8 cellular contexts compared by ENCODE assay signal in genomic region chr1:230068952-230069684, GRCh38. TPM values are rescaled to one million over a fixed set of nuclear protein-coding genes. Genes with fewer than 3 reads are reported as not detected.
DNase-seq lines count a peak whose midpoint lies in the region; ATAC-seq and TF ChIP-seq lines count a peak whose summit lies in the region.

No MANE protein-coding gene starts in this region.

- peaks cover 3% of the 10 kb centered on the region for H3K27me3 Mint-ChIP-seq in IgD-negative memory B cell
- no peaks in the 10 kb centered on the region for H3K27me3 Mint-ChIP-seq in activated T-helper 1 cell treated with anti-CD3 and anti-CD28 coated beads, Interleukin-12 subunit alpha, Interleukin-12 subunit beta, Interleukin-2, Interleukin-4 antibody, amounts not matched to agents 30 ng/mL and 10 ng/mL and 1 ng/mL, durations not matched to agents 14 hours and 24 hours and 36 hours (ENCODE audit: insufficient read depth)

- no peaks in the 10 kb centered on the region for H3K36me3 ChIP-seq in iPS-18a (ENCODE audit: control insufficient read depth, low read depth, low read length)
- H3K36me3 ChIP-seq in stomach = no peaks in the 10 kb centered on the region

- H3K4me3 ChIP-seq in iPS-18a (ENCODE audit: low read length) (peak overlapping the region; percentile 77), stomach (peak overlapping the region; percentile 82 to 97 (median 95))

- TF ChIP-seq EP300 in stomach (IDR thresholded peaks at IDR 0.05) = no peak

- H3K4me1 Mint-ChIP-seq in IgD-negative memory B cell = peaks cover 19 to 28% (median 26%) of the 10 kb centered on the region in 3 donors
- peaks cover 64% of the 10 kb centered on the region for H3K4me1 Mint-ChIP-seq in activated T-helper 1 cell treated with anti-CD3 and anti-CD28 coated beads, Interleukin-12 subunit alpha, Interleukin-12 subunit beta, Interleukin-2, Interleukin-4 antibody, amounts not matched to agents 30 ng/mL and 10 ng/mL and 1 ng/mL, durations not matched to agents 14 hours and 24 hours and 36 hours (ENCODE audit: low read depth)

- peaks cover 28% of the 10 kb centered on the region for H3K27me3 ChIP-seq in iPS-18a (ENCODE audit: control insufficient read depth, insufficient read depth, low read length)
- H3K27me3 ChIP-seq in stomach = no peaks in the 10 kb centered on the region

- intact Hi-C loops in activated T-helper 1 cell treated with anti-CD3 and anti-CD28 coated beads, Interleukin-12 subunit alpha, Interleukin-12 subunit beta, Interleukin-2, Interleukin-4 antibody, amounts not matched to agents 30 ng/mL and 10 ng/mL and 1 ng/mL, durations not matched to agents 14 hours and 24 hours and 36 hours (cut with micrococcal nuclease) = loop anchor here (1.0 to 10.0 kb wide), 5 partner anchors 15 to 1176 kb away; partner anchors contain the start of gene GNPAT
- intact Hi-C loops in stomach (cut with DNase I; ENCODE audit: low total_unique reads) = no loop called here

- DNase-seq in EH (ENCODE audit: low read depth) = peak; percentile 37
- no peak for DNase-seq in activated T-helper 1 cell treated with anti-CD3 and anti-CD28 coated beads, Interleukin-12 subunit alpha, Interleukin-12 subunit beta, Interleukin-2, Interleukin-4 antibody, amounts not matched to agents 30 ng/mL and 10 ng/mL and 1 ng/mL, durations not matched to agents 14 hours and 24 hours and 36 hours (ENCODE audit: low spot score)
- DNase-seq in stomach = peak; percentile 43
- no peak for DNase-seq in NOMO-1 (lab: John Stamatoyannopoulos, UW; ENCODE audit: unreplicated experiment in 2 of 2)

- TF ChIP-seq POLR2A in stomach (IDR thresholded peaks at IDR 0.05) = no peak

- H3K9me3 ChIP-seq in iPS-18a (ENCODE audit: control insufficient read depth, low read depth, low read length) = no peaks in the 10 kb centered on the region
- no peaks in the 10 kb centered on the region for H3K9me3 ChIP-seq in stomach

- TF ChIP-seq CTCF in stomach (IDR thresholded peaks at IDR 0.05) = no peak

- H3K27ac ChIP-seq in iPS-18a (ENCODE audit: low read length) = no peak overlapping the region
- H3K27ac ChIP-seq in stomach = peak overlapping the region in 4 of 5 donors; percentile 91 to 99 (median 93)

- no peaks in the 10 kb centered on the region for H3K9me3 Mint-ChIP-seq in IgD-negative memory B cell
- H3K9me3 Mint-ChIP-seq in activated T-helper 1 cell treated with anti-CD3 and anti-CD28 coated beads, Interleukin-12 subunit alpha, Interleukin-12 subunit beta, Interleukin-2, Interleukin-4 antibody, amounts not matched to agents 30 ng/mL and 10 ng/mL and 1 ng/mL, durations not matched to agents 14 hours and 24 hours and 36 hours = no peaks in the 10 kb centered on the region

- ATAC-seq in GM19023 (IDR thresholded peaks at IDR 0.05; ENCODE audit: unreplicated experiment) = no peak
- ATAC-seq in HG02759 (IDR thresholded peaks at IDR 0.05; ENCODE audit: unreplicated experiment) = no peak

- H3K36me3 Mint-ChIP-seq in IgD-negative memory B cell = peaks cover 4% of the 10 kb centered on the region
- peaks cover 16% of the 10 kb centered on the region for H3K36me3 Mint-ChIP-seq in activated T-helper 1 cell treated with anti-CD3 and anti-CD28 coated beads, Interleukin-12 subunit alpha, Interleukin-12 subunit beta, Interleukin-2, Interleukin-4 antibody, amounts not matched to agents 30 ng/mL and 10 ng/mL and 1 ng/mL, durations not matched to agents 14 hours and 24 hours and 36 hours (ENCODE audit: low read depth)

- H3K27ac Mint-ChIP-seq in IgD-negative memory B cell = peak overlapping the region in 1 of 3 donors; percentile 17
- peak overlapping the region; percentile 89 for H3K27ac Mint-ChIP-seq in activated T-helper 1 cell treated with anti-CD3 and anti-CD28 coated beads, Interleukin-12 subunit alpha, Interleukin-12 subunit beta, Interleukin-2, Interleukin-4 antibody, amounts not matched to agents 30 ng/mL and 10 ng/mL and 1 ng/mL, durations not matched to agents 14 hours and 24 hours and 36 hours

- peak overlapping the region; percentile 71 for H3K9ac ChIP-seq in iPS-18a (ENCODE audit: low read length)

- WGBS in stomach, 5 donors = 33 to 43% (median 36%) methylated on average over 13 of the region's 13 CpGs

- H3K4me1 ChIP-seq in iPS-18a (ENCODE audit: control insufficient read depth, low read depth, low read length) (peaks cover 21% of the 10 kb centered on the region), stomach (peaks cover 40 to 71% (median 56%) of the 10 kb centered on the region in 4 donors)

- H3K4me3 Mint-ChIP-seq in IgD-negative memory B cell = peak overlapping the region; percentile 87 to 96 (median 92)
- H3K4me3 Mint-ChIP-seq in activated T-helper 1 cell treated with anti-CD3 and anti-CD28 coated beads, Interleukin-12 subunit alpha, Interleukin-12 subunit beta, Interleukin-2, Interleukin-4 antibody, amounts not matched to agents 30 ng/mL and 10 ng/mL and 1 ng/mL, durations not matched to agents 14 hours and 24 hours and 36 hours = peak overlapping the region; percentile 93

RNA-seq across cellular contexts. Expression of gene GALNT2, which starts 2.1 kb away (rescaled TPM):
- polyA plus RNA-seq in IgD-negative memory B cell = 15.8 TPM
- total RNA-seq in activated T-helper 1 cell treated with anti-CD3 and anti-CD28 coated beads, Interleukin-12 subunit alpha, Interleukin-12 subunit beta, Interleukin-2, Interleukin-4 antibody, amounts not matched to agents 30 ng/mL and 10 ng/mL and 1 ng/mL, durations not matched to agents 14 hours and 24 hours and 36 hours = 67.6 and 67.9 TPM in 2 replicates
- total RNA-seq in stomach = 100 to 1,000 TPM in 1 of 5 donors, 10 to 100 TPM in 4; 39.3 to 101 (median 49.6) TPM
- 10 to 100 TPM in 2 of 3 donors, 1 to 10 TPM in 1; 5.5 to 18.1 (median 17.8) TPM for polyA plus RNA-seq in stomach

Comparison
In these comparisons a context has a peak if more than half of its experiments do, and no peak if none do; other contexts are left out.
1. DNase-seq: peak in EH (single experiment) and stomach (single experiment); none in activated T-helper 1 cell treated with anti-CD3 and anti-CD28 coated beads, Interleukin-12 subunit alpha, Interleukin-12 subunit beta, Interleukin-2, Interleukin-4 antibody, amounts not matched to agents 30 ng/mL and 10 ng/mL and 1 ng/mL, durations not matched to agents 14 hours and 24 hours and 36 hours (single experiment) and NOMO-1 (0 of 2).